ENCODE assay signal across 1 cellular context in genomic region chr18:30376515-30376914, GRCh38.
TF ChIP-seq lines count a peak whose summit lies in the region.

No MANE protein-coding gene starts in this region.

TF ChIP-seq in GM12878, 131 proteins besides CTCF, POLR2A, EP300 and RAD21:
- TF ChIP-seq POU2F2 (IDR thresholded peaks at IDR 0.05; ENCODE audit: borderline replicate concordance, low read depth, low read length) (no peak), CEBPB (IDR thresholded peaks at IDR 0.05; ENCODE audit: borderline replicate concordance in 1 of 2, low read depth in 2 of 2, low read length in 2 of 2) (no peak), SUZ12 (IDR thresholded peaks at IDR 0.05; ENCODE audit: unreplicated experiment) (no peak), E2F4 (IDR thresholded peaks at IDR 0.05; ENCODE audit: low read depth, low read length) (no peak), ATF7 (IDR thresholded peaks at IDR 0.05; ENCODE audit: low read depth) (no peak), SMAD1 (IDR thresholded peaks at IDR 0.05; ENCODE audit: low read depth, partially characterized antibody) (no peak), PML (IDR thresholded peaks at IDR 0.05; ENCODE audit: low read length) (no peak)
- TF ChIP-seq, protein P1, sequence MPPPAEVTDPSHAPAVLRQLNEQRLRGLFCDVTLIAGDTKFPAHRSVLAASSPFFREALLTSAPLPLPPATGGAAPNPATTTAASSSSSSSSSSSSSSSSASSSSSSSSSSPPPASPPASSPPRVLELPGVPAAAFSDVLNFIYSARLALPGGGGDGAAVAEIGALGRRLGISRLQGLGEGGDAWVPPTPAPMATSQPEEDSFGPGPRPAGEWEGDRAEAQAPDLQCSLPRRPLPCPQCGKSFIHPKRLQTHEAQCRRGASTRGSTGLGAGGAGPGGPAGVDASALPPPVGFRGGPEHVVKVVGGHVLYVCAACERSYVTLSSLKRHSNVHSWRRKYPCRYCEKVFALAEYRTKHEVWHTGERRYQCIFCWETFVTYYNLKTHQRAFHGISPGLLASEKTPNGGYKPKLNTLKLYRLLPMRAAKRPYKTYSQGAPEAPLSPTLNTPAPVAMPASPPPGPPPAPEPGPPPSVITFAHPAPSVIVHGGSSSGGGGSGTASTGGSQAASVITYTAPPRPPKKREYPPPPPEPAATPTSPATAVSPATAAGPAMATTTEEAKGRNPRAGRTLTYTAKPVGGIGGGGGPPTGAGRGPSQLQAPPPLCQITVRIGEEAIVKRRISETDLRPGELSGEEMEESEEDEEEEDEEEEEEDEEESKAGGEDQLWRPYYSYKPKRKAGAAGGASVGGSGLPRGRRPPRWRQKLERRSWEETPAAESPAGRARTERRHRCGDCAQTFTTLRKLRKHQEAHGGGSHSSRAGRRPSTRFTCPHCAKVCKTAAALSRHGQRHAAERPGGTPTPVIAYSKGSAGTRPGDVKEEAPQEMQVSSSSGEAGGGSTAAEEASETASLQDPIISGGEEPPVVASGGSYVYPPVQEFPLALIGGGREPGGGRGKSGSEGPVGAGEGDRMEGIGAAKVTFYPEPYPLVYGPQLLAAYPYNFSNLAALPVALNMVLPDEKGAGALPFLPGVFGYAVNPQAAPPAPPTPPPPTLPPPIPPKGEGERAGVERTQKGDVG (CRISPR knock-in tag; IDR thresholded peaks at IDR 0.05): no peak
TF ChIP-seq in GM12878: peak in this region for 0.
